Comparison of ENCODE assay signal across 7 cellular contexts in genomic region chr5:103330875-103331274, GRCh38.
"Had no signal": no experiment of that assay in that cellular context is flagged by ENCODE, and none has a peak within 500 bp of the region (broad histone marks: within the 10 kb centered on the region; RNA-seq: fewer than 3 reads in every experiment).

No MANE protein-coding gene starts in this region.

- H3K4me3 ChIP-seq: K562 had no signal

- FAIRE-seq: HTR-8/SVneo, K562 had no signal

- H3K4me2 ChIP-seq: KMS-11 had no signal

- ATAC-seq: K562 had no signal

- DNase-seq: IMR-90, KBM-7, KG1 had no signal

- H3K9ac ChIP-seq: KMS-11 had no signal

- H3K27ac ChIP-seq: HL-60, KMS-11 had no signal
